Comparison of ENCODE assay signal across 19 cellular contexts in genomic region chr3:4950351-4950784, GRCh38. TPM values are rescaled to one million over a fixed set of nuclear protein-coding genes. Genes with fewer than 3 reads are reported as not detected.
DNase-seq lines count a peak whose midpoint lies in the region; ATAC-seq and TF ChIP-seq lines count a peak whose summit lies in the region.
"Had no signal": no experiment of that assay in that cellular context is flagged by ENCODE, and none has a peak within 500 bp of the region (broad histone marks: within the 10 kb centered on the region; RNA-seq: fewer than 3 reads in every experiment).

No MANE protein-coding gene starts in this region.

- H3K23me2 ChIP-seq in H9 (ENCODE audit: insufficient read length, low read depth, low read length, poor library complexity, severe bottlenecking): no peaks in the 10 kb centered on the region

- H4K91ac ChIP-seq in H9 (ENCODE audit: insufficient read length, low read depth, low read length): no peak overlapping the region

- H3K27me3 ChIP-seq in psoas muscle (ENCODE audit: insufficient read depth in 3 of 3, low read length in 2 of 3) (no peaks in the 10 kb centered on the region), H9 (ENCODE audit: insufficient read depth, low read length) (no peaks in the 10 kb centered on the region)
- H3K27me3 ChIP-seq: suprapubic skin had no signal

- no peaks in the 10 kb centered on the region for H3K36me3 ChIP-seq in psoas muscle (ENCODE audit: insufficient read depth in 1 of 2, low read depth in 1 of 2)
- H3K36me3 ChIP-seq: suprapubic skin had no signal

- peak overlapping the region; percentile 80 to 95 (median 90) for H3K27ac Mint-ChIP-seq in CD14-positive monocyte
- H3K27ac Mint-ChIP-seq in H9: 0 out of 7 replicates have a peak overlapping the region, but pooled peaks of 1 of the 3 experiments have one; percentile 17
- H3K27ac Mint-ChIP-seq: activated CD8-positive, alpha-beta memory T cell treated with anti-CD3 and anti-CD28 coated beads, Interleukin-2, amount 10 ng/mL, durations not matched to agents 7 days and 5 days; activated T-helper 1 cell treated with anti-CD3 and anti-CD28 coated beads, Interleukin-12 subunit alpha, Interleukin-12 subunit beta, Interleukin-2, Interleukin-4 antibody, amounts not matched to agents 30 ng/mL and 10 ng/mL and 1 ng/mL, durations not matched to agents 14 hours and 24 hours and 36 hours had no signal

- H3K9me3 ChIP-seq in psoas muscle (no peaks in the 10 kb centered on the region), H9 (ENCODE audit: control insufficient read depth, low read depth, low read length) (no peaks in the 10 kb centered on the region)
- H3K9me3 ChIP-seq: suprapubic skin had no signal

- no peak overlapping the region for H3K4ac ChIP-seq in H9 (ENCODE audit: low read depth, low read length)

- peaks cover 25% of the 10 kb centered on the region for H3K4me1 Mint-ChIP-seq in CD14-positive monocyte
- peaks cover 7 to 10% of the 10 kb centered on the region in 2 experiments; a peak in 3 of 4 replicates for H3K4me1 Mint-ChIP-seq in H9
- H3K4me1 Mint-ChIP-seq: activated CD8-positive, alpha-beta memory T cell treated with anti-CD3 and anti-CD28 coated beads, Interleukin-2, amount 10 ng/mL, durations not matched to agents 7 days and 5 days had no signal

- no peaks in the 10 kb centered on the region for H3K4me1 ChIP-seq in psoas muscle
- H3K4me1 ChIP-seq in H9 (ENCODE audit: insufficient read depth, low read length): no peaks in the 10 kb centered on the region

- H3K4me3 Mint-ChIP-seq in CD14-positive monocyte: peak overlapping the region; percentile 16 to 70
- H3K4me3 Mint-ChIP-seq in H9: no peak overlapping the region
- H3K4me3 Mint-ChIP-seq: activated CD8-positive, alpha-beta memory T cell treated with anti-CD3 and anti-CD28 coated beads, Interleukin-2, amount 10 ng/mL, durations not matched to agents 7 days and 5 days; activated T-helper 1 cell treated with anti-CD3 and anti-CD28 coated beads, Interleukin-12 subunit alpha, Interleukin-12 subunit beta, Interleukin-2, Interleukin-4 antibody, amounts not matched to agents 30 ng/mL and 10 ng/mL and 1 ng/mL, durations not matched to agents 14 hours and 24 hours and 36 hours had no signal

- no peak overlapping the region for H3K56ac ChIP-seq in H9 (ENCODE audit: insufficient read length, low read depth, low read length)

- no peak overlapping the region for H2BK15ac ChIP-seq in H9 (ENCODE audit: low read depth, low read length)

- H3K36me3 Mint-ChIP-seq in CD14-positive monocyte (no peaks in the 10 kb centered on the region), H9 (ENCODE audit: insufficient read depth in 1 of 3, low read depth in 3 of 3) (no peaks in the 10 kb centered on the region; a peak in 1 of 7 replicates)

- H2BK5ac ChIP-seq in H9 (ENCODE audit: insufficient read length, low read length): no peak overlapping the region

- peak in 3 of 4 donors; percentile 50 to 62 (median 61) for ATAC-seq in psoas muscle
- ATAC-seq: activated CD8-positive, alpha-beta memory T cell treated with anti-CD3 and anti-CD28 coated beads, Interleukin-2, amount 10 ng/mL, durations not matched to agents 7 days and 5 days had no signal

- 79 to 82% (median 81%) methylated on average over 4 of the region's 4 CpGs for WGBS in psoas muscle, 3 donors
- WGBS in H9 (ENCODE audit: extremely low coverage, insufficient read length, low lambda C conversion rate): no CpG with 5 or more reads among the region's 4 CpGs

- H3T11ph ChIP-seq in H9 (ENCODE audit: low read length): no peak overlapping the region

- H3K27ac ChIP-seq in psoas muscle (no peak overlapping the region), H9 (ENCODE audit: insufficient read length, low read depth, low read length) (no peak overlapping the region)
- H3K27ac ChIP-seq: RWPE1 had no signal

- no peak overlapping the region for H2BK120ac ChIP-seq in H9 (ENCODE audit: low read depth, low read length, poor library complexity, severe bottlenecking)

- no peak overlapping the region for H3K9ac ChIP-seq in H9 (ENCODE audit: extremely low read depth, insufficient read length, low read length)

- H3K27me3 Mint-ChIP-seq in CD14-positive monocyte (ENCODE audit: low read depth in 3 of 3): peaks cover 0 to 2% (median 0%) of the 10 kb centered on the region in 3 donors
- H3K27me3 Mint-ChIP-seq in H9 (ENCODE audit: low read depth): no peaks in the 10 kb centered on the region
- H3K27me3 Mint-ChIP-seq: activated CD8-positive, alpha-beta memory T cell treated with anti-CD3 and anti-CD28 coated beads, Interleukin-2, amount 10 ng/mL, durations not matched to agents 7 days and 5 days had no signal

- H3K23ac ChIP-seq in H9 (ENCODE audit: insufficient read length, low read depth, low read length): no peak overlapping the region

- no peaks in the 10 kb centered on the region for H3K79me1 ChIP-seq in H9 (ENCODE audit: insufficient read depth, low read depth, low read length, poor library complexity, severe bottlenecking)

- H2AFZ ChIP-seq in H9 (ENCODE audit: low read length): no peak overlapping the region

- H4K8ac ChIP-seq in H9 (replicated peaks; ENCODE audit: insufficient read length, low read depth, low read length): no peak overlapping the region

- H3K4me3 ChIP-seq in cardiac fibroblast (replicated peaks in 1 of 2; ENCODE audit: low read depth in 2 of 2, low read length in 2 of 2): no peak overlapping the region
- no peak overlapping the region for H3K4me3 ChIP-seq in psoas muscle
- H3K4me3 ChIP-seq: suprapubic skin had no signal

- intact Hi-C loops in CD14-positive monocyte (cut with micrococcal nuclease) (no loop called here), psoas muscle (cut with DNase I) (no loop called here)

- no peak overlapping the region for H3K4me2 ChIP-seq in H9 (ENCODE audit: insufficient read depth, insufficient read length, low read length)

- DNase-seq in CD14-positive monocyte (ENCODE audit: low spot score) (peak; percentile 62), MV-4-11 (lab: John Stamatoyannopoulos, UW) (peak; percentile 62), cardiac fibroblast (ENCODE audit: low read depth in 2 of 2) (peak; percentile 28 to 41), psoas muscle (peak; percentile 28 to 67), H9 (no peak), DMS53 treated with DMSO at 0.1 percent for 48 hours (lab: John Stamatoyannopoulos, UW; ENCODE audit: unreplicated experiment) (no peak)
- DNase-seq in stimulated activated CD4-positive, alpha-beta T cell treated with anti-CD3 and anti-CD28 coated beads, Interleukin-4, amount 100 ng/mL, for 1 hour: no peak
- DNase-seq: activated CD4-positive, alpha-beta T cell treated with anti-CD3 and anti-CD28 coated beads for 4 hours; activated CD8-positive, alpha-beta memory T cell treated with anti-CD3 and anti-CD28 coated beads, Interleukin-2, amount 10 ng/mL, durations not matched to agents 7 days and 5 days; hypothalamus; islet precursor cell; NCI-H1092; NCI-H2029 treated with DMSO at 0.1 percent for 48 hours; NCI-H446 treated with DMSO at 0.1 percent for 48 hours; occipital lobe; stimulated activated CD4-positive, alpha-beta T cell treated with anti-CD3 and anti-CD28 coated beads, Interleukin-15, amount 100 ng/mL, for 24 hours had no signal

- no peak overlapping the region for H3K18ac ChIP-seq in H9 (ENCODE audit: insufficient read length, low read depth, low read length)

- H2AK5ac ChIP-seq in H9 (ENCODE audit: insufficient read length, low read length): no peak overlapping the region

- TF ChIP-seq CTCF in CD14-positive monocyte (IDR thresholded peaks at IDR 0.05) (no peak), cardiac fibroblast (IDR thresholded peaks at IDR 0.05; ENCODE audit: low read depth, low read length) (no peak), psoas muscle (IDR thresholded peaks at IDR 0.05) (no peak), H9 (conservative IDR thresholded peaks at IDR 0.05) (no peak)

- H3K79me2 ChIP-seq in H9 (ENCODE audit: insufficient read depth, low read length): no peaks in the 10 kb centered on the region

- H3K9me3 Mint-ChIP-seq in CD14-positive monocyte (no peaks in the 10 kb centered on the region), H9 (no peaks in the 10 kb centered on the region; a peak in 1 of 5 replicates)

- H4K5ac ChIP-seq in H9 (ENCODE audit: insufficient read length, low read depth, low read length): no peak overlapping the region

- H3K14ac ChIP-seq in H9 (ENCODE audit: insufficient read depth, low read length): no peak overlapping the region

- H2BK20ac ChIP-seq in H9 (ENCODE audit: low read depth, low read length, poor library complexity, severe bottlenecking): no peak overlapping the region

- no peaks in the 10 kb centered on the region for H4K20me1 ChIP-seq in H9 (ENCODE audit: control insufficient read depth, insufficient read depth, insufficient read length)

- H2BK12ac ChIP-seq in H9 (ENCODE audit: insufficient read length, low read depth, low read length): no peak overlapping the region

RNA-seq across cellular contexts. Expression of gene BHLHE40, which starts 28.9 kb away (rescaled TPM):
- 10 to 100 TPM; 20.2 to 23.4 TPM for polyA plus RNA-seq in CD14-positive monocyte
- 100 to 1,000 TPM in 1 of 4 donors, 10 to 100 TPM in 3; 22.7 to 143 (median 77.0) TPM for total RNA-seq in psoas muscle
- 10 to 100 TPM; 16.7 to 65.1 (median 33.5) TPM for polyA plus RNA-seq in psoas muscle
- total RNA-seq in H9 (2021): 3.9 and 4.1 TPM in 2 replicates

Comparison
In these comparisons a context has a peak if more than half of its experiments do, and no peak if none do; other contexts are left out.
1. DNase-seq: peak in CD14-positive monocyte (single experiment), MV-4-11 (single experiment), cardiac fibroblast (2 of 2) and psoas muscle (2 of 2); none in H9 (single experiment), stimulated activated CD4-positive, alpha-beta T cell treated with anti-CD3 and anti-CD28 coated beads, Interleukin-4, amount 100 ng/mL, for 1 hour (single experiment) and DMS53 treated with DMSO at 0.1 percent for 48 hours (single experiment).
2. H3K4me3 Mint-ChIP-seq: peak in CD14-positive monocyte (2 of 2); none in H9 (0 of 2).